ENCODE assay signal across 24 cellular contexts in genomic region chr4:114857831-114858230, GRCh38.
DNase-seq lines count a peak whose midpoint lies in the region; ATAC-seq and TF ChIP-seq lines count a peak whose summit lies in the region.
"Had no signal": no experiment of that assay in that cellular context is flagged by ENCODE, and none has a peak within 500 bp of the region (broad histone marks: within the 10 kb centered on the region; RNA-seq: fewer than 3 reads in every experiment).

No MANE protein-coding gene starts in this region.

- no peak overlapping the region for H3K9ac ChIP-seq in endodermal cell (ENCODE audit: extremely low read depth, low read length, poor library complexity, severe bottlenecking)
- H3K9ac ChIP-seq: SK-N-SH had no signal

- no peak overlapping the region for H3K27ac Mint-ChIP-seq in endodermal cell
- H3K27ac Mint-ChIP-seq in HFFc6: no peak overlapping the region
- H3K27ac Mint-ChIP-seq: B cell, CD14-positive monocyte had no signal

- no peak for ATAC-seq in upper lobe of left lung (ENCODE audit: low FRiP score in 2 of 2)
- ATAC-seq: A549, PC-3 had no signal

- TF ChIP-seq EP300 in upper lobe of left lung (IDR thresholded peaks at IDR 0.05): no peak

- H3K4me3 ChIP-seq in endodermal cell (ENCODE audit: low read length) (no peak overlapping the region), upper lobe of left lung (no peak overlapping the region)
- H3K4me3 ChIP-seq: A549, HAP-1 had no signal

- H3K4me1 Mint-ChIP-seq in endodermal cell (no peaks in the 10 kb centered on the region), HFFc6 (ENCODE audit: low read depth) (no peaks in the 10 kb centered on the region)
- H3K4me1 Mint-ChIP-seq: B cell, CD14-positive monocyte had no signal

- H3K9me3 Mint-ChIP-seq in endodermal cell: no peaks in the 10 kb centered on the region
- H3K9me3 Mint-ChIP-seq in HFFc6: peaks cover 22% of the 10 kb centered on the region

- H3K4me1 ChIP-seq in endodermal cell (ENCODE audit: control insufficient read depth, insufficient read depth, low read length) (no peaks in the 10 kb centered on the region), upper lobe of left lung (no peaks in the 10 kb centered on the region)
- H3K4me1 ChIP-seq: A549, HAP-1 had no signal

- POLR2A ChIA-PET in RWPE1 (lab: Yijun Ruan, JAX; ENCODE audit: low non-redundant PET): no interaction called here

- CTCF ChIA-PET in RWPE1 (lab: Yijun Ruan, JAX): no interaction called here

- H3K27me3 ChIP-seq in endodermal cell (ENCODE audit: control insufficient read depth, insufficient read depth, low read length, poor library complexity, severe bottlenecking): no peaks in the 10 kb centered on the region
- no peaks in the 10 kb centered on the region for H3K27me3 ChIP-seq in upper lobe of left lung

- H3K4me3 Mint-ChIP-seq in endodermal cell (no peak overlapping the region), HFFc6 (no peak overlapping the region)
- H3K4me3 Mint-ChIP-seq: B cell, CD14-positive monocyte had no signal

- H3K27ac ChIP-seq in RWPE1: no peak overlapping the region
- no peak overlapping the region for H3K27ac ChIP-seq in endodermal cell (ENCODE audit: low read depth, low read length)
- no peak overlapping the region for H3K27ac ChIP-seq in upper lobe of left lung
- H3K27ac ChIP-seq: A549, HL-60 had no signal

- H3K27me3 Mint-ChIP-seq in endodermal cell (ENCODE audit: insufficient read depth) (no peaks in the 10 kb centered on the region), HFFc6 (ENCODE audit: insufficient read depth) (no peaks in the 10 kb centered on the region)
- H3K27me3 Mint-ChIP-seq: B cell had no signal

- H3K9me3 ChIP-seq in endodermal cell (ENCODE audit: control insufficient read depth, low read length): no peaks in the 10 kb centered on the region
- no peaks in the 10 kb centered on the region for H3K9me3 ChIP-seq in upper lobe of left lung
- H3K9me3 ChIP-seq: A549, HAP-1, SK-N-SH had no signal

- no peaks in the 10 kb centered on the region for H3K36me3 Mint-ChIP-seq in endodermal cell (ENCODE audit: low read depth)
- no peaks in the 10 kb centered on the region for H3K36me3 Mint-ChIP-seq in HFFc6 (ENCODE audit: low read depth)
- H3K36me3 Mint-ChIP-seq: CD14-positive monocyte had no signal

- WGBS in endodermal cell (ENCODE audit: insufficient coverage in 1 of 2, insufficient read length in 1 of 2), 2 experiments: 69 to 80% methylated on average over 1 of the region's 1 CpG
- 27 to 80% methylated on average over 1 of the region's 1 CpG for WGBS in upper lobe of left lung, 2 donors

- H3K36me3 ChIP-seq in endodermal cell (ENCODE audit: control insufficient read depth, insufficient read depth, low read length): no peaks in the 10 kb centered on the region
- H3K36me3 ChIP-seq in upper lobe of left lung: no peaks in the 10 kb centered on the region
- H3K36me3 ChIP-seq: HAP-1 had no signal

- TF ChIP-seq CTCF in RWPE1 (conservative IDR thresholded peaks at IDR 0.05; ENCODE audit: low read depth) (no peak), endodermal cell (conservative IDR thresholded peaks at IDR 0.05) (no peak), upper lobe of left lung (IDR thresholded peaks at IDR 0.05) (no peak), HFFc6 (IDR thresholded peaks at IDR 0.05) (no peak)

- no peak for TF ChIP-seq POLR2A in upper lobe of left lung (IDR thresholded peaks at IDR 0.05)

- peak; percentile 46 for DNase-seq in HPDE6-E6E7 (ENCODE audit: extremely low spot score)
- peak; percentile 1 for DNase-seq in RWPE1 (ENCODE audit: low spot score)
- peak; percentile 45 for DNase-seq in endodermal cell
- peak; percentile 15 for DNase-seq in iPS-NIHi7 (ENCODE audit: extremely low spot score)
- DNase-seq in upper lobe of left lung: no peak
- no peak for DNase-seq in glomerular visceral epithelial cell (ENCODE audit: extremely low spot score)
- DNase-seq in HFFc6: no peak
- DNase-seq in RPMI8226: no peak
- DNase-seq: EL, GF-D8, KBM-7, NCI-H1105, NCI-H146, NCI-H2029, NCI-H345, NCI-H524, PC-3, SIG-M5, SK-N-SH had no signal

Comparison
In these comparisons a context has a peak if more than half of its experiments do, and no peak if none do; other contexts are left out.
1. DNase-seq: peak in HPDE6-E6E7 (single experiment), RWPE1 (single experiment), endodermal cell (single experiment) and iPS-NIHi7 (single experiment); none in upper lobe of left lung (0 of 2), glomerular visceral epithelial cell (single experiment), HFFc6 (single experiment) and RPMI8226 (single experiment).